In the genomic region with DNA sequence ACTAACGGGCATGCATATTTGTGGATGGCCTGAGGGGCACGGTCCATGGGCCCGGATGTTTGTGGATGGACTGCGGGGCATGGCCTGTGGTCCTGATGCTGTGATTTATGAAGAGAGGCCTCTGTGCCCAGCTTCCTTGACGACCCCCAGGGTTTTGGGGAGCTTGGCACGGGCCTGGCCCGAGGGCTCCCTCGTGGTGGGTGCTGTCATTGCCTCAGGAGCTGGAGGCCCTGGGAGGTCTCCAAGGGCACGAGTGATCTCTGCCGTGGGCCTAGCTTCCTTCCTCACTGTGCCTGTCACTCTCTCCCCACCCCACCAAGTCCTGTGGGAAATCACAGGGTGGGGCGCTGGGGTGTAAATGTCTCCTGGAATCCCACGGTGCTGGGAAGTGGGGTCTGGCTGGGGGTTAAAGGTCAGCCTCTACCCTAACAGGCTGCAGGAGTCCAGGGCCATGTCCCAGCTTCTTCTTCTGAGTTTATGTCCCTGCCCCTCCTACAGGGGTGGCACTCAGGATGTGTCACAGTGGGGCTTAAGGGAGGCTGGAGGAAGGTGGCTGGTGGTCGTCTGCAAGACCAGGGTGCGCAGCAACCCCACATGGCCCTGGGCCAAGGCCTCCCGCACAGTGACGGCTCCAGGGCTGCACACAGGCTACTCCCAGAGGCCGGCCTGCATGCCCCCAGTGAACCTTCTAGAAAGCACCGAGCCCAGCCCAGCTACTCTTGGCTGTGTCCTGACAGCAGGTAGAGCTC, we compare ENCODE assay signal across 21 cellular contexts. TPM values are rescaled to one million over a fixed set of nuclear protein-coding genes. Genes with fewer than 3 reads are reported as not detected.
DNase-seq lines count a peak whose midpoint lies in the region; ATAC-seq, FAIRE-seq and TF ChIP-seq lines count a peak whose summit lies in the region.
"Had no signal": no experiment of that assay in that cellular context is flagged by ENCODE, and none has a peak within 500 bp of the region (broad histone marks: within the 10 kb centered on the region; RNA-seq: fewer than 3 reads in every experiment).

No MANE protein-coding gene starts in this region.

- H3K9me3 ChIP-seq in BLaER1 (peaks cover 25% of the 10 kb centered on the region), osteoblast (ENCODE audit: low read depth, low read length) (no peaks in the 10 kb centered on the region), pancreas (no peaks in the 10 kb centered on the region)
- H3K9me3 ChIP-seq in BLaER1 treated with 17β-estradiol and CSF1 and Interleukin-3, amounts not matched to agents 10 nM and 100 nM (replicated peaks in 1 of 11), result peaks cover 13 to 28% (median 24%) of the 10 kb centered on the region in 11 experiments
- H3K9me3 ChIP-seq: HAP-1 had no signal

- TF ChIP-seq CTCF in osteoblast (IDR thresholded peaks at IDR 0.05; ENCODE audit: extremely low read depth, low read depth, low read length), result no peak
- TF ChIP-seq CTCF in pancreas (IDR thresholded peaks at IDR 0.05), result no peak

- H3K79me2 ChIP-seq in osteoblast (ENCODE audit: insufficient read depth, low read length), result no peaks in the 10 kb centered on the region

- H3K4me3 ChIP-seq in BLaER1 (no peak overlapping the region), osteoblast (ENCODE audit: insufficient read depth, low read length) (no peak overlapping the region), pancreas (no peak overlapping the region)
- no peak overlapping the region for H3K4me3 ChIP-seq in BLaER1 treated with 17β-estradiol and CSF1 and Interleukin-3, amounts not matched to agents 10 nM and 100 nM
- H3K4me3 ChIP-seq: GM12878, HAP-1 had no signal

- peaks cover 17% of the 10 kb centered on the region for H3K36me3 ChIP-seq in BLaER1
- H3K36me3 ChIP-seq in BLaER1 treated with 17β-estradiol and CSF1 and Interleukin-3, amounts not matched to agents 10 nM and 100 nM, result peaks cover 0 to 20% (median 9%) of the 10 kb centered on the region in 11 experiments; a peak in 9 of 22 replicates
- no peaks in the 10 kb centered on the region for H3K36me3 ChIP-seq in osteoblast (ENCODE audit: insufficient read depth, low read length)
- no peaks in the 10 kb centered on the region for H3K36me3 ChIP-seq in pancreas
- H3K36me3 ChIP-seq: HAP-1 had no signal

- 81 to 85% methylated on average over 18 of the region's 18 CpGs for WGBS in pancreas, 2 donors

- peak overlapping the region; percentile 50; the same call in 1 of the 2 replicates for H3K9ac ChIP-seq in BLaER1
- H3K9ac ChIP-seq in BLaER1 treated with 17β-estradiol and CSF1 and Interleukin-3, amounts not matched to agents 10 nM and 100 nM, result peak overlapping the region in 9 of 11 experiments; percentile 7 to 55 (median 42); a peak in 8 of 22 replicates

- no peaks in the 10 kb centered on the region for H4K20me1 ChIP-seq in BLaER1
- H4K20me1 ChIP-seq in BLaER1 treated with 17β-estradiol and CSF1 and Interleukin-3, amounts not matched to agents 10 nM and 100 nM, result no peaks in the 10 kb centered on the region
- no peaks in the 10 kb centered on the region for H4K20me1 ChIP-seq in osteoblast (ENCODE audit: insufficient read depth, low read length)

- peak overlapping the region; percentile 43 for H3K4me2 ChIP-seq in BLaER1
- H3K4me2 ChIP-seq in BLaER1 treated with 17β-estradiol and CSF1 and Interleukin-3, amounts not matched to agents 10 nM and 100 nM, result peak overlapping the region in 9 of 11 experiments; percentile 24 to 59 (median 43); a peak in 17 of 22 replicates
- no peak overlapping the region for H3K4me2 ChIP-seq in osteoblast (ENCODE audit: insufficient read depth, low read length)

- H3K4me1 ChIP-seq in BLaER1 (peaks cover 11% of the 10 kb centered on the region), osteoblast (ENCODE audit: insufficient read depth, low read length) (no peaks in the 10 kb centered on the region), pancreas (no peaks in the 10 kb centered on the region)
- peaks cover 0 to 19% (median 10%) of the 10 kb centered on the region in 10 experiments; a peak in 15 of 20 replicates for H3K4me1 ChIP-seq in BLaER1 treated with 17β-estradiol and CSF1 and Interleukin-3, amounts not matched to agents 10 nM and 100 nM
- H3K4me1 ChIP-seq: HAP-1 had no signal

- no peaks in the 10 kb centered on the region for H3K27me3 ChIP-seq in BLaER1
- H3K27me3 ChIP-seq in BLaER1 treated with 17β-estradiol and CSF1 and Interleukin-3, amounts not matched to agents 10 nM and 100 nM, result no peaks in the 10 kb centered on the region
- no peaks in the 10 kb centered on the region for H3K27me3 ChIP-seq in osteoblast (ENCODE audit: insufficient read depth, low read length)
- H3K27me3 ChIP-seq in pancreas, result no peaks in the 10 kb centered on the region

- intact Hi-C loops in Right ventricle myocardium inferior (cut with DNase I) (no loop called here), Right ventricle myocardium superior (cut with DNase I) (no loop called here), pancreas (cut with DNase I) (no loop called here)

- ATAC-seq in Right ventricle myocardium inferior (no peak), Right ventricle myocardium superior (ENCODE audit: poor library complexity) (no peak), GM21447 (IDR thresholded peaks at IDR 0.05; ENCODE audit: unreplicated experiment) (no peak), GM19452 (IDR thresholded peaks at IDR 0.05; ENCODE audit: unreplicated experiment) (no peak), pancreas (no peak)
- ATAC-seq: GM12878 had no signal

- DNase-seq in Right ventricle myocardium inferior (ENCODE audit: missing footprints) (peak; percentile 45), Right ventricle myocardium superior (no peak), osteoblast (ENCODE audit: insufficient read length, low spot score, missing footprints) (peak; percentile 58), pancreas (no peak)
- DNase-seq: CD4-positive, alpha-beta T cell; CD8-positive, alpha-beta memory T cell; DMS 273 treated with DMSO at 0.1 percent for 48 hours; DMS79; EL; GDM1; GOT3; HFFc6 had no signal

- H2AFZ ChIP-seq in osteoblast (ENCODE audit: low read length), result no peak overlapping the region

- H3K27ac ChIP-seq in BLaER1 (peak overlapping the region; percentile 55), osteoblast (ENCODE audit: low read depth, low read length) (no peak overlapping the region), pancreas (no peak overlapping the region)
- peak overlapping the region in 6 of 11 experiments; percentile 20 to 45 (median 30); a peak in 6 of 22 replicates for H3K27ac ChIP-seq in BLaER1 treated with 17β-estradiol and CSF1 and Interleukin-3, amounts not matched to agents 10 nM and 100 nM

- no peak for FAIRE-seq in pancreas (lab: Jason Lieb, UNC)
- FAIRE-seq: D721Med, GM12878, GM19239, H54 had no signal

RNA-seq across cellular contexts. Expression of gene RANBP3, which starts 27.6 kb away (rescaled TPM):
- 65.6 TPM for total RNA-seq in Right ventricle myocardium inferior
- total RNA-seq in Right ventricle myocardium superior, result 57.4 TPM
- 40.5 and 42.1 TPM in 2 replicates for total RNA-seq in osteoblast
- 10 to 100 TPM; 27.6 to 42.2 (median 34.7) TPM for total RNA-seq in pancreas
- 10 to 100 TPM; 29.1 to 39.9 TPM for polyA plus RNA-seq in pancreas

Comparison
In these comparisons a context has a peak if more than half of its experiments do, and no peak if none do; other contexts are left out.
1. DNase-seq: peak in Right ventricle myocardium inferior (single experiment) and osteoblast (single experiment); none in Right ventricle myocardium superior (single experiment) and pancreas (0 of 6).
2. H3K27ac ChIP-seq: peak in BLaER1 (single experiment) and BLaER1 treated with 17β-estradiol and CSF1 and Interleukin-3, amounts not matched to agents 10 nM and 100 nM (6 of 11); none in osteoblast (single experiment) and pancreas (0 of 4).